ENCODE assay signal across 19 cellular contexts in genomic region chr2:8437228-8437948, GRCh38.
DNase-seq lines count a peak whose midpoint lies in the region; ATAC-seq, FAIRE-seq and TF ChIP-seq lines count a peak whose summit lies in the region.
"Had no signal": no experiment of that assay in that cellular context is flagged by ENCODE, and none has a peak within 500 bp of the region (broad histone marks: within the 10 kb centered on the region; RNA-seq: fewer than 3 reads in every experiment).

No MANE protein-coding gene starts in this region.

- no peaks in the 10 kb centered on the region for H3K9me3 Mint-ChIP-seq in activated naive CD8-positive, alpha-beta T cell treated with anti-CD3 and anti-CD28 coated beads for 36 hours
- H3K9me3 Mint-ChIP-seq in activated naive CD8-positive, alpha-beta T cell treated with anti-CD3 and anti-CD28 coated beads, Interleukin-2, amount 50 U/mL, for 24 hours = no peaks in the 10 kb centered on the region
- no peaks in the 10 kb centered on the region for H3K9me3 Mint-ChIP-seq in osteocyte (ENCODE audit: unreplicated experiment)

- ATAC-seq in activated naive CD8-positive, alpha-beta T cell treated with anti-CD3 and anti-CD28 coated beads, Interleukin-2, amount 50 U/mL, for 24 hours = no peak
- ATAC-seq in HG03196 (IDR thresholded peaks at IDR 0.05; ENCODE audit: unreplicated experiment) = no peak
- no peak for ATAC-seq in omental fat pad (ENCODE audit: low FRiP score)
- ATAC-seq: left colon; right lobe of liver; stimulated activated naive CD8-positive, alpha-beta T cell treated with anti-CD3 and anti-CD28 coated beads, Interleukin-15, Interleukin-2, amounts not matched to agents 100 U/mL and 50 U/mL, for 24 hours had no signal

- no peak overlapping the region for H3K4me3 Mint-ChIP-seq in activated naive CD8-positive, alpha-beta T cell treated with anti-CD3 and anti-CD28 coated beads for 36 hours
- H3K4me3 Mint-ChIP-seq in activated naive CD8-positive, alpha-beta T cell treated with anti-CD3 and anti-CD28 coated beads, Interleukin-2, amount 50 U/mL, for 24 hours = no peak overlapping the region
- H3K4me3 Mint-ChIP-seq in osteocyte (ENCODE audit: unreplicated experiment) = no peak overlapping the region

- H3K27ac Mint-ChIP-seq in activated naive CD8-positive, alpha-beta T cell treated with anti-CD3 and anti-CD28 coated beads for 36 hours = peak overlapping the region; percentile 10
- no peak overlapping the region for H3K27ac Mint-ChIP-seq in activated naive CD8-positive, alpha-beta T cell treated with anti-CD3 and anti-CD28 coated beads, Interleukin-2, amount 50 U/mL, for 24 hours
- H3K27ac Mint-ChIP-seq in osteocyte (ENCODE audit: unreplicated experiment) = no peak overlapping the region
- H3K27ac Mint-ChIP-seq: CD4-positive, CD25-positive, alpha-beta regulatory T cell had no signal

- H3K4me1 Mint-ChIP-seq in activated naive CD8-positive, alpha-beta T cell treated with anti-CD3 and anti-CD28 coated beads for 36 hours = peaks cover 19% of the 10 kb centered on the region
- H3K4me1 Mint-ChIP-seq in activated naive CD8-positive, alpha-beta T cell treated with anti-CD3 and anti-CD28 coated beads, Interleukin-2, amount 50 U/mL, for 24 hours = peaks cover 35% of the 10 kb centered on the region
- no peaks in the 10 kb centered on the region for H3K4me1 Mint-ChIP-seq in osteocyte (ENCODE audit: unreplicated experiment)

- TF ChIP-seq CTCF in osteocyte (IDR thresholded peaks at IDR 0.05) (no peak), omental fat pad (IDR thresholded peaks at IDR 0.05) (no peak)

- FAIRE-seq in urothelium cell line (lab: Jason Lieb, UNC) = peak; percentile 27
- FAIRE-seq: GM18507 had no signal

- DNase-seq in activated naive CD8-positive, alpha-beta T cell treated with anti-CD3 and anti-CD28 coated beads for 36 hours = no peak
- no peak for DNase-seq in activated naive CD8-positive, alpha-beta T cell treated with anti-CD3 and anti-CD28 coated beads, Interleukin-2, amount 50 U/mL, for 24 hours
- peak; percentile 66 for DNase-seq in NCI-H510A treated with DMSO at 0.1 percent for 48 hours (lab: John Stamatoyannopoulos, UW)
- peak; percentile 44 for DNase-seq in glomerular visceral epithelial cell (ENCODE audit: extremely low spot score)
- peak; percentile 48 for DNase-seq in urothelium cell line (ENCODE audit: low spot score)
- DNase-seq in osteocyte (ENCODE audit: extremely low spot score, unreplicated experiment) = no peak
- no peak for DNase-seq in omental fat pad (ENCODE audit: low spot score)
- DNase-seq: activated CD4-positive, CD25-positive, alpha-beta regulatory T cell treated with anti-CD3 and anti-CD28 coated beads, Interleukin-2, amount 50 U/mL, for 72 hours; activated gamma-delta T cell treated with Interleukin-2 at 50 U/mL for 16 hours; CD4-positive, CD25-positive, alpha-beta regulatory T cell; GOT3; left colon; NCI-H187 treated with DMSO at 0.1 percent for 48 hours; nucleus accumbens; right lobe of liver; stimulated activated naive CD8-positive, alpha-beta T cell treated with anti-CD3 and anti-CD28 coated beads, Interleukin-15, Interleukin-2, amounts not matched to agents 100 U/mL and 50 U/mL, for 24 hours; T1000 had no signal

- peaks cover 10% of the 10 kb centered on the region for H3K27me3 Mint-ChIP-seq in activated naive CD8-positive, alpha-beta T cell treated with anti-CD3 and anti-CD28 coated beads for 36 hours
- H3K27me3 Mint-ChIP-seq in activated naive CD8-positive, alpha-beta T cell treated with anti-CD3 and anti-CD28 coated beads, Interleukin-2, amount 50 U/mL, for 24 hours = no peaks in the 10 kb centered on the region
- peaks cover 9% of the 10 kb centered on the region for H3K27me3 Mint-ChIP-seq in osteocyte (ENCODE audit: unreplicated experiment)
- H3K27me3 Mint-ChIP-seq: CD4-positive, CD25-positive, alpha-beta regulatory T cell had no signal

- no peaks in the 10 kb centered on the region for H3K36me3 Mint-ChIP-seq in activated naive CD8-positive, alpha-beta T cell treated with anti-CD3 and anti-CD28 coated beads for 36 hours
- peaks cover 2% of the 10 kb centered on the region for H3K36me3 Mint-ChIP-seq in activated naive CD8-positive, alpha-beta T cell treated with anti-CD3 and anti-CD28 coated beads, Interleukin-2, amount 50 U/mL, for 24 hours (ENCODE audit: low read depth)
- no peaks in the 10 kb centered on the region for H3K36me3 Mint-ChIP-seq in osteocyte (ENCODE audit: unreplicated experiment)

Comparison
In these comparisons a context has a peak if more than half of its experiments do, and no peak if none do; other contexts are left out.
1. DNase-seq: peak in NCI-H510A treated with DMSO at 0.1 percent for 48 hours (single experiment), glomerular visceral epithelial cell (single experiment) and urothelium cell line (single experiment); none in activated naive CD8-positive, alpha-beta T cell treated with anti-CD3 and anti-CD28 coated beads for 36 hours (single experiment), activated naive CD8-positive, alpha-beta T cell treated with anti-CD3 and anti-CD28 coated beads, Interleukin-2, amount 50 U/mL, for 24 hours (single experiment), osteocyte (single experiment) and omental fat pad (single experiment).